In the genomic region with DNA sequence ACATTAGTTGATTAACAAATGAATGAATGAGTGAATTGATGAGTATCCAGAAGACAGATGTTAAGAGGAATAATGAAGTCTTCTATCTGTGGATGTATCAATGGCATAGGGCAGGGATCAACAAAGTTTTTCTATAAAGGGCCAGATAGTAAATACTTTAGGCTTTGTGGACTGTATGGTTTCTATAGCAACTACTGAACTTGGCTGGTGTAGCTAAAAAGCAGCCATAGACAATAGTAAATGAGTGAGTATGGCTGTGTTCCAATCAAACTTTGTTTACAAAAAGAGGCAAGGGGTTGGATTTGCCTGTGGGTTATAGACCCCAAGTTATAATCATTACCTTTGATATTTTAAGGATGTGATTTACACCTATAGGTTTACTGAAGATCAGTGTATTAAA, we compare ENCODE assay signal across 14 cellular contexts.
"Had no signal": no experiment of that assay in that cellular context is flagged by ENCODE, and none has a peak within 500 bp of the region (broad histone marks: within the 10 kb centered on the region; RNA-seq: fewer than 3 reads in every experiment).

No MANE protein-coding gene starts in this region.

- ATAC-seq: activated CD4-positive, alpha-beta T cell treated with anti-CD3 and anti-CD28 coated beads for 36 hours; activated T-cell treated with anti-CD3 and anti-CD28 coated beads, Interleukin-2, amount 50 U/mL, for 4 hours; left lung had no signal

- H3K4me3 ChIP-seq: adrenal gland, esophagus squamous epithelium, left lung had no signal

- DNase-seq: activated CD4-positive, alpha-beta memory T cell treated with anti-CD3 and anti-CD28 coated beads, Interleukin-2, amount 10 ng/mL, durations not matched to agents 7 days and 5 days; activated CD4-positive, alpha-beta T cell treated with anti-CD3 and anti-CD28 coated beads for 36 hours; activated effector memory CD4-positive, alpha-beta T cell treated with Interleukin-2 at 50 U/mL for 16 hours; activated naive CD4-positive, alpha-beta T cell treated with anti-CD3 and anti-CD28 coated beads, Interleukin-2, amount 50 U/mL, for 16 hours; activated T-cell treated with anti-CD3 and anti-CD28 coated beads, Interleukin-2, amount 50 U/mL, for 4 hours; adrenal gland; esophagus squamous epithelium; foreskin fibroblast; glutamatergic neuron; hypothalamus; kidney; left lung; mammary epithelial cell; stimulated activated CD4-positive, alpha-beta T cell treated with anti-CD3 and anti-CD28 coated beads, Interleukin-1b, Interleukin-23, amount 100 ng/mL, for 48 hours had no signal
